In genomic region chr17:32341141-32341856, GRCh38 we compare ENCODE assay signal across 8 cellular contexts. TPM values are rescaled to one million over a fixed set of nuclear protein-coding genes. Genes with fewer than 3 reads are reported as not detected.
A peak's percentile ranks its signal among the peaks of the same experiment; 100 is the strongest.
DNase-seq lines count a peak whose midpoint lies in the region; ATAC-seq, FAIRE-seq and TF ChIP-seq lines count a peak whose summit lies in the region.

No MANE protein-coding gene starts in this region.

- peaks cover 7% of the 10 kb centered on the region for H3K79me2 ChIP-seq in hepatocyte

- H3K9ac ChIP-seq in skeletal muscle satellite cell (ENCODE audit: low read depth, low read length) = peak overlapping the region; percentile 80

- H3K36me3 ChIP-seq in hepatocyte (replicated peaks; ENCODE audit: insufficient read depth, low read depth) = no peaks in the 10 kb centered on the region
- no peaks in the 10 kb centered on the region for H3K36me3 ChIP-seq in skeletal muscle satellite cell (ENCODE audit: insufficient read depth, low read length)

- peak overlapping the region; percentile 95 for H3K4me3 Mint-ChIP-seq in activated naive CD8-positive, alpha-beta T cell treated with anti-CD3 and anti-CD28 coated beads, Interleukin-2, amount 50 U/mL, for 24 hours

- no peaks in the 10 kb centered on the region for H3K9me2 ChIP-seq in hepatocyte (replicated peaks; ENCODE audit: insufficient read depth)

- peak overlapping the region; percentile 97 for H3K27ac Mint-ChIP-seq in activated naive CD8-positive, alpha-beta T cell treated with anti-CD3 and anti-CD28 coated beads, Interleukin-2, amount 50 U/mL, for 24 hours

- ATAC-seq in HG02870 (IDR thresholded peaks at IDR 0.05; ENCODE audit: unreplicated experiment) = peak; percentile 38
- peak; percentile 20 for ATAC-seq in activated naive CD8-positive, alpha-beta T cell treated with anti-CD3 and anti-CD28 coated beads, Interleukin-2, amount 50 U/mL, for 24 hours
- no peak for ATAC-seq in HG03521 (IDR thresholded peaks at IDR 0.05; ENCODE audit: unreplicated experiment)
- no peak for ATAC-seq in GM21723 (IDR thresholded peaks at IDR 0.05; ENCODE audit: unreplicated experiment)

- TF ChIP-seq CTCF in GM12864 (IDR thresholded peaks at IDR 0.05; ENCODE audit: low read depth, low read length, missing control alignments) (peak; percentile 42), hepatocyte (IDR thresholded peaks at IDR 0.05; ENCODE audit: poor library complexity) (peak; percentile 20)

- H3K4me1 Mint-ChIP-seq in activated naive CD8-positive, alpha-beta T cell treated with anti-CD3 and anti-CD28 coated beads, Interleukin-2, amount 50 U/mL, for 24 hours = peaks cover 19% of the 10 kb centered on the region

- H3K27ac ChIP-seq in hepatocyte = peak overlapping the region; percentile 61

- no peaks in the 10 kb centered on the region for H3K9me3 ChIP-seq in hepatocyte (ENCODE audit: low read depth)
- no peaks in the 10 kb centered on the region for H3K9me3 ChIP-seq in skeletal muscle satellite cell (replicated peaks; ENCODE audit: low read length)

- FAIRE-seq in RCC 7860 (lab: Jason Lieb, UNC) = no peak

- no peaks in the 10 kb centered on the region for H3K27me3 Mint-ChIP-seq in activated naive CD8-positive, alpha-beta T cell treated with anti-CD3 and anti-CD28 coated beads, Interleukin-2, amount 50 U/mL, for 24 hours

- no peaks in the 10 kb centered on the region for H3K9me3 Mint-ChIP-seq in activated naive CD8-positive, alpha-beta T cell treated with anti-CD3 and anti-CD28 coated beads, Interleukin-2, amount 50 U/mL, for 24 hours

- peaks cover 6% of the 10 kb centered on the region for H3K36me3 Mint-ChIP-seq in activated naive CD8-positive, alpha-beta T cell treated with anti-CD3 and anti-CD28 coated beads, Interleukin-2, amount 50 U/mL, for 24 hours (ENCODE audit: low read depth)

- peak overlapping the region; percentile 57 for H3K4me3 ChIP-seq in GM12864 (ENCODE audit: low read depth, low read length)
- H3K4me3 ChIP-seq in hepatocyte = peak overlapping the region; percentile 49
- peak overlapping the region; percentile 73 for H3K4me3 ChIP-seq in skeletal muscle satellite cell (ENCODE audit: low read length)

- H3K27me3 ChIP-seq in hepatocyte = no peaks in the 10 kb centered on the region
- no peaks in the 10 kb centered on the region for H3K27me3 ChIP-seq in skeletal muscle satellite cell (ENCODE audit: control insufficient read depth, insufficient read depth, low read length)

- 9% methylated on average over 13 of the region's 13 CpGs for WGBS in hepatocyte (ENCODE audit: low lambda C conversion rate, missing lambda C conversion rate)

- H4K20me1 ChIP-seq in hepatocyte (ENCODE audit: insufficient read depth, poor library complexity, severe bottlenecking) = no peaks in the 10 kb centered on the region

- peak overlapping the region; percentile 90 for H2AFZ ChIP-seq in hepatocyte

- H3K4me2 ChIP-seq in hepatocyte = peak overlapping the region; percentile 76
- peak overlapping the region; percentile 84 for H3K4me2 ChIP-seq in skeletal muscle satellite cell (ENCODE audit: low read length)

- H3K4me1 ChIP-seq in hepatocyte (ENCODE audit: insufficient read depth) (peaks cover 4% of the 10 kb centered on the region), skeletal muscle satellite cell (ENCODE audit: control insufficient read depth, insufficient read depth, low read length) (peaks cover 14% of the 10 kb centered on the region)

- DNase-seq in GM12864 (ENCODE audit: low read depth) (no peak), RCC 7860 (ENCODE audit: low spot score) (peak; percentile 25), hepatocyte (ENCODE audit: low spot score) (peak; percentile 41)
- peak; percentile 51 for DNase-seq in activated naive CD8-positive, alpha-beta T cell treated with anti-CD3 and anti-CD28 coated beads, Interleukin-2, amount 50 U/mL, for 24 hours

RNA-seq across cellular contexts. Expression of gene C17orf75, which starts 0.7 kb away (rescaled TPM):
- 20.1 and 25.7 TPM in 2 replicates for total RNA-seq in hepatocyte
- 13.5 and 16.0 TPM in 2 replicates for polyA plus RNA-seq in hepatocyte
- 7.6 and 10.6 TPM in 2 replicates for total RNA-seq in skeletal muscle satellite cell (2012; rRNA removed)

RNA-seq across cellular contexts. Expression of gene ZNF207, which starts 8.7 kb away (rescaled TPM):
- total RNA-seq in hepatocyte = 138 and 161 TPM in 2 replicates
- 137 and 138 TPM in 2 replicates for polyA plus RNA-seq in hepatocyte
- total RNA-seq in skeletal muscle satellite cell (2012; rRNA removed) = 127 and 135 TPM in 2 replicates

Comparison
In these comparisons a context has a peak if more than half of its experiments do, and no peak if none do; other contexts are left out.
1. ATAC-seq: peak in HG02870 (single experiment) and activated naive CD8-positive, alpha-beta T cell treated with anti-CD3 and anti-CD28 coated beads, Interleukin-2, amount 50 U/mL, for 24 hours (single experiment); none in HG03521 (single experiment) and GM21723 (single experiment).
2. Peak in every context shown above with its lines, with median percentiles within 50 percentile points of each other: H3K4me3 ChIP-seq.